In the genomic region with DNA sequence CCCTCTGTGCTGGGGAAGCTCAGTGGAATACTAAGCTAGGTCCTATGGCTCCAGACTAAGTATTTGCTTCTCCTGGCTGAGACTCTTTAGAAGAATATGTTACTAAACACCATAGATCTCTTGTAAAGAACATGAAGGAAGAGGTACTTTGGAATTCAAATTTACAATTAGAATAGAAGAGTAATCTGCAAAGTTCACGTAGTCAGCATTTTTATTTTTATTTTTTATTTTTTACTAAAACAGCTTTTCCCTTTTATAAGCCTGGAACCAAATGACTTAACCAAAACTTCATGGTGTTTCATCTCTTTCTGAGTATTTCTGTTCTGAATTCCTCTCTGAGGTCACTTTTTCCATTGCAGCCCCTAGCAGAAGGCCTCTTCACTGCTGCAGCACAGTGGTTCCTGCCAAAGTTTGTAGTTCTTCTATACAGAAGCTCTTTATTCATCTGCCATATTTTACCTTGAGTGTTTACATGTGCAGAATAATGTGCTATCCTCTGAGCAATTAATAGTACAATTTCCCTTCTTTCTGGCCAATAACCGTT, we compare ENCODE assay signal across 1 cellular context.
TF ChIP-seq lines count a peak whose summit lies in the region.

No MANE protein-coding gene starts in this region.

TF ChIP-seq in HepG2, 621 proteins besides CTCF, POLR2A, EP300 and RAD21:
- TF ChIP-seq RFXAP (CRISPR knock-in tag; IDR thresholded peaks at IDR 0.05; ENCODE audit: borderline replicate concordance) (no peak), MAFF (IDR thresholded peaks at IDR 0.05; ENCODE audit: low read depth, low read length) (peak; percentile 42; the same call in 1 of the 2 replicates), TCF7L2 (IDR thresholded peaks at IDR 0.05; ENCODE audit: low read depth, low read length) (no peak), ZNF589 (CRISPR knock-in tag; conservative IDR thresholded peaks at IDR 0.05) (no peak), MAFK (conservative IDR thresholded peaks at IDR 0.05 in 1 of 2, IDR thresholded peaks at IDR 0.05 in 1 of 2; ENCODE audit: low read length in 2 of 2) (peak; percentile 26 to 74; a peak in 2 of 4 replicates), SRSF9 (IDR thresholded peaks at IDR 0.05; ENCODE audit: borderline replicate concordance, insufficient read depth, low read depth, low read length, poor library complexity, severe bottlenecking) (no peak)
- TF ChIP-seq, protein P1, sequence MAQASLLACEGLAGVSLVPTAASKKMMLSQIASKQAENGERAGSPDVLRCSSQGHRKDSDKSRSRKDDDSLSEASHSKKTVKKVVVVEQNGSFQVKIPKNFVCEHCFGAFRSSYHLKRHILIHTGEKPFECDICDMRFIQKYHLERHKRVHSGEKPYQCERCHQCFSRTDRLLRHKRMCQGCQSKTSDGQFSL (CRISPR knock-in tag; IDR thresholded peaks at IDR 0.05), result no peak
